Comparison of ENCODE assay signal across 1 cellular context in the genomic region with DNA sequence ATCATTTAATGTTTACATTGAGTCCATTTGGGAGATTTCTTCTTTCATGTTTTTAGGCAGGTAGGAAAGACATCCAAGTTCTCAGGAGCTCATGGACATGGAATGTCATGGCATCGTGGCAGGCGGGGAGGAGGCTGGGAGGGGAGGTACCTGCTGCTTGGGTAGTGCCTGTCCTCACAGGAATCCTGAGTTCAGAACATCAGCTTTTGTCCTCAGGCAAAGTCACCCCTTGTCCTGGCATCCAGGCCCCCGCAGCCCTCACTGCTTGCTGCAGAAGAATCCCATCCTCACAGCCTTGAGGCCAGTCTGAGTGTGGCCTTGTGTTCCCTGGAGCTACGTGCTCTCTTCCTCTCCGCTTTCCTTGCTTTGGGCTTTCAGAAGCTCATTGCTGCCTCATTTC.
TF ChIP-seq lines count a peak whose summit lies in the region.

No MANE protein-coding gene starts in this region.

TF ChIP-seq in HEK293, 187 proteins besides CTCF, POLR2A, EP300 and RAD21 (continued from another document):
- TF ChIP-seq, protein P1, sequence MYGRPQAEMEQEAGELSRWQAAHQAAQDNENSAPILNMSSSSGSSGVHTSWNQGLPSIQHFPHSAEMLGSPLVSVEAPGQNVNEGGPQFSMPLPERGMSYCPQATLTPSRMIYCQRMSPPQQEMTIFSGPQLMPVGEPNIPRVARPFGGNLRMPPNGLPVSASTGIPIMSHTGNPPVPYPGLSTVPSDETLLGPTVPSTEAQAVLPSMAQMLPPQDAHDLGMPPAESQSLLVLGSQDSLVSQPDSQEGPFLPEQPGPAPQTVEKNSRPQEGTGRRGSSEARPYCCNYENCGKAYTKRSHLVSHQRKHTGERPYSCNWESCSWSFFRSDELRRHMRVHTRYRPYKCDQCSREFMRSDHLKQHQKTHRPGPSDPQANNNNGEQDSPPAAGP (tag by site-specific recombination; IDR thresholded peaks at IDR 0.05): no peak
- TF ChIP-seq SP7 (tag by site-specific recombination; IDR thresholded peaks at IDR 0.05): no peak
- TF ChIP-seq ZNF37A (tag by site-specific recombination; IDR thresholded peaks at IDR 0.05): no peak
